In the genomic region with DNA sequence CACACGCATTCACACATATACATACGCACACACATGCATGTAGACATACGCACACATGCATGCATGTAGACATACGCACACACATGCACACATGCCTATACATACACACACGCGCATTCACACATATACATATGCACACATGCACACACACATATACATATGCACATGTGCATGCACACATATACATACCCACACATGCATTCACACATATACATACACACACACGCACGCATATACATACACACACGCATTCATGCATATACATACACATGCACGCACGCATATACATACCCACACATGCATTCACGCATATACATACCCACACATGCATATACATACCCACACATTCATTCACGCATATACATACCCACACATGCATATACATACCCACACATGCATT, we compare ENCODE assay signal across 1 cellular context.
TF ChIP-seq lines count a peak whose summit lies in the region.

No MANE protein-coding gene starts in this region.

TF ChIP-seq in GM12891, 5 proteins besides CTCF, POLR2A, EP300 and RAD21 (continued from another document):
- no peak for TF ChIP-seq POLR2AphosphoS5 (IDR thresholded peaks at IDR 0.05; ENCODE audit: low read depth, low read length)
- no peak for TF ChIP-seq TAF1 (IDR thresholded peaks at IDR 0.05; ENCODE audit: low read depth, low read length)
TF ChIP-seq in GM12891: peak in this region for 0.
